ENCODE assay signal across 21 cellular contexts in genomic region chr2:119649364-119649917, GRCh38. TPM values are rescaled to one million over a fixed set of nuclear protein-coding genes. Genes with fewer than 3 reads are reported as not detected.
DNase-seq lines count a peak whose midpoint lies in the region; ATAC-seq, FAIRE-seq and TF ChIP-seq lines count a peak whose summit lies in the region.
"Had no signal": no experiment of that assay in that cellular context is flagged by ENCODE, and none has a peak within 500 bp of the region (broad histone marks: within the 10 kb centered on the region; RNA-seq: fewer than 3 reads in every experiment).

No MANE protein-coding gene starts in this region.

- ATAC-seq in gastroesophageal sphincter (no peak), GM18861 (IDR thresholded peaks at IDR 0.05; ENCODE audit: unreplicated experiment) (no peak), GM21723 (IDR thresholded peaks at IDR 0.05; ENCODE audit: unreplicated experiment) (no peak)
- ATAC-seq: activated T-helper 17 cell treated with anti-CD3 and anti-CD28 coated beads, Interleukin-2, amount 50 U/mL, for 72 hours; lower lobe of right lung; sciatic nerve; stimulated activated effector memory CD8-positive, alpha-beta T cell treated with anti-CD3 and anti-CD28 coated beads, Interleukin-12 subunit alpha, Interleukin-12 subunit beta, amount 100 ng/mL, for 72 hours had no signal

- H3K9me3 ChIP-seq in gastroesophageal sphincter = peaks cover 0 to 8% (median 0%) of the 10 kb centered on the region in 3 donors
- H3K9me3 ChIP-seq: SK-N-SH, thoracic aorta had no signal

- TF ChIP-seq CTCF in bronchial epithelial cell (IDR thresholded peaks at IDR 0.05; ENCODE audit: insufficient read depth, low read length, severe bottlenecking) (no peak), gastroesophageal sphincter (IDR thresholded peaks at IDR 0.05) (no peak)

- H3K36me3 ChIP-seq in bronchial epithelial cell (ENCODE audit: control insufficient read depth, insufficient read depth, low read length) = no peaks in the 10 kb centered on the region
- H3K36me3 ChIP-seq in gastroesophageal sphincter = no peaks in the 10 kb centered on the region
- H3K36me3 ChIP-seq: lower lobe of right lung, thoracic aorta had no signal

- no peak for TF ChIP-seq POLR2A in gastroesophageal sphincter (IDR thresholded peaks at IDR 0.05)

- DNase-seq in EH (ENCODE audit: low read depth) = peak; percentile 32
- peak; percentile 64 for DNase-seq in M059J (ENCODE audit: low read depth)
- DNase-seq in bronchial epithelial cell (ENCODE audit: low read depth) = peak; percentile 66
- DNase-seq in iris pigment epithelial cell (ENCODE audit: low read depth) = peak; percentile 87
- no peak for DNase-seq in GM19240 (ENCODE audit: insufficient read length, low spot score)
- DNase-seq: activated CD4-positive, CD25-positive, alpha-beta regulatory T cell treated with anti-CD3 and anti-CD28 coated beads, Interleukin-2, amount 50 U/mL, for 72 hours; activated naive CD8-positive, alpha-beta T cell treated with anti-CD3 and anti-CD28 coated beads for 36 hours; CD4-positive, alpha-beta memory T cell; lower lobe of right lung; MM.1S; NCI-H146; NCI-H2227 treated with DMSO at 0.1 percent for 48 hours; SK-N-SH; T-helper 9 cell had no signal

- H3K27me3 ChIP-seq in bronchial epithelial cell (ENCODE audit: control insufficient read depth, insufficient read depth, low read length) (no peaks in the 10 kb centered on the region), gastroesophageal sphincter (no peaks in the 10 kb centered on the region)

- H3K4me1 ChIP-seq in gastroesophageal sphincter = no peaks in the 10 kb centered on the region

- WGBS in gastroesophageal sphincter (ENCODE audit: low coverage in 1 of 2), 2 donors = 85 to 88% methylated on average over 3 to 4 of the region's 5 CpGs

- H3K27ac ChIP-seq in gastroesophageal sphincter = no peak overlapping the region
- H3K27ac ChIP-seq: lower lobe of right lung had no signal

- H3K4me3 ChIP-seq in bronchial epithelial cell (ENCODE audit: low read depth, low read length) (no peak overlapping the region), gastroesophageal sphincter (no peak overlapping the region)
- H3K4me3 ChIP-seq: lower lobe of right lung, thoracic aorta had no signal

- TF ChIP-seq EP300 in gastroesophageal sphincter (IDR thresholded peaks at IDR 0.05) = no peak

- peak; percentile 50 for FAIRE-seq in bronchial epithelial cell (lab: Jason Lieb, UNC)

RNA-seq across cellular contexts. Expression of gene TMEM177, which starts 29.6 kb away (rescaled TPM):
- 10.3 and 13.3 TPM in 2 replicates for total RNA-seq in M059J (2014; rRNA removed; shearing (Covaris generic))
- total RNA-seq in bronchial epithelial cell (6.6 and 9.6 TPM in 2 replicates), gastroesophageal sphincter (10 to 100 TPM in 1 of 4 donors, 1 to 10 TPM in 3; 3.6 to 13.1 (median 7.4) TPM)
